10 cellular contexts compared by ENCODE assay signal in genomic region chr5:149860801-149861322, GRCh38.
DNase-seq lines count a peak whose midpoint lies in the region; ATAC-seq, FAIRE-seq and TF ChIP-seq lines count a peak whose summit lies in the region.
"Had no signal": no experiment of that assay in that cellular context is flagged by ENCODE, and none has a peak within 500 bp of the region (broad histone marks: within the 10 kb centered on the region; RNA-seq: fewer than 3 reads in every experiment).

No MANE protein-coding gene starts in this region.

- intact Hi-C loops in CD4-positive, alpha-beta T cell (cut with DNase I, micrococcal nuclease): no loop called here

- H3K36me3 Mint-ChIP-seq in CD4-positive, alpha-beta T cell (ENCODE audit: low read depth): no peaks in the 10 kb centered on the region

- no peak for FAIRE-seq in frontal cortex (lab: Jason Lieb, UNC)
- FAIRE-seq: K562 had no signal

- no peaks in the 10 kb centered on the region for H3K9me3 ChIP-seq in SJSA1 (replicated peaks)
- no peaks in the 10 kb centered on the region for H3K9me3 ChIP-seq in CD4-positive, alpha-beta T cell (ENCODE audit: control insufficient read depth, low read length)

- H3K36me3 ChIP-seq in SJSA1: no peaks in the 10 kb centered on the region
- H3K36me3 ChIP-seq: cardiac muscle cell had no signal

- no peaks in the 10 kb centered on the region for H3K9me3 Mint-ChIP-seq in CD4-positive, alpha-beta T cell

- H3K27me3 Mint-ChIP-seq in CD4-positive, alpha-beta T cell: no peaks in the 10 kb centered on the region

- CTCF ChIA-PET in CD4-positive, alpha-beta T cell (lab: Charles Lee): no interaction called here

- H3K27ac Mint-ChIP-seq in CD4-positive, alpha-beta T cell: no peak overlapping the region

- DNase-seq in SJSA1 (ENCODE audit: low read depth in 1 of 2, low spot score in 2 of 2) (peak; percentile 87 to 94), mesenteric fat pad (ENCODE audit: low spot score) (peak; percentile 51), pons (ENCODE audit: low spot score) (no peak), frontal cortex (ENCODE audit: low spot score in 2 of 2) (no peak), amygdala (lab: John Stamatoyannopoulos, UW) (no peak)
- no peak for DNase-seq in CD4-positive, alpha-beta T cell

- peak overlapping the region; percentile 34 for H3K27ac ChIP-seq in SJSA1
- no peak overlapping the region for H3K27ac ChIP-seq in CD4-positive, alpha-beta T cell (ENCODE audit: low read depth, low read length)
- H3K27ac ChIP-seq: cardiac muscle cell had no signal

- H3K4me1 ChIP-seq in SJSA1 (replicated peaks): peaks cover 44% of the 10 kb centered on the region

- no peaks in the 10 kb centered on the region for H3K27me3 ChIP-seq in SJSA1 (replicated peaks)
- H3K27me3 ChIP-seq in CD4-positive, alpha-beta T cell (ENCODE audit: control insufficient read depth, insufficient read depth, low read length): no peaks in the 10 kb centered on the region
- H3K27me3 ChIP-seq: cardiac muscle cell had no signal

- H3K4me3 ChIP-seq in SJSA1: no peak overlapping the region
- H3K4me3 ChIP-seq: cardiac muscle cell, K562 had no signal

- no peak for TF ChIP-seq CTCF in CD4-positive, alpha-beta T cell (IDR thresholded peaks at IDR 0.05)

- H3K4me1 Mint-ChIP-seq in CD4-positive, alpha-beta T cell (ENCODE audit: low read depth): peaks cover 6% of the 10 kb centered on the region

- ATAC-seq in GM19023 (IDR thresholded peaks at IDR 0.05; ENCODE audit: unreplicated experiment) (peak; percentile 87), HG02623 (IDR thresholded peaks at IDR 0.05; ENCODE audit: unreplicated experiment) (peak; percentile 75)
- no peak for ATAC-seq in CD4-positive, alpha-beta T cell (ENCODE audit: poor library complexity)
- ATAC-seq: K562 had no signal

- no peak overlapping the region for H3K4me3 Mint-ChIP-seq in CD4-positive, alpha-beta T cell

- POLR2A ChIA-PET in CD4-positive, alpha-beta T cell (lab: Charles Lee): no interaction called here

Comparison
In these comparisons a context has a peak if more than half of its experiments do, and no peak if none do; other contexts are left out.
1. DNase-seq: peak in SJSA1 (2 of 2) and mesenteric fat pad (single experiment); none in pons (single experiment), CD4-positive, alpha-beta T cell (0 of 10), frontal cortex (0 of 2) and amygdala (0 of 56).